Comparison of ENCODE assay signal across 2 cellular contexts in the genomic region with DNA sequence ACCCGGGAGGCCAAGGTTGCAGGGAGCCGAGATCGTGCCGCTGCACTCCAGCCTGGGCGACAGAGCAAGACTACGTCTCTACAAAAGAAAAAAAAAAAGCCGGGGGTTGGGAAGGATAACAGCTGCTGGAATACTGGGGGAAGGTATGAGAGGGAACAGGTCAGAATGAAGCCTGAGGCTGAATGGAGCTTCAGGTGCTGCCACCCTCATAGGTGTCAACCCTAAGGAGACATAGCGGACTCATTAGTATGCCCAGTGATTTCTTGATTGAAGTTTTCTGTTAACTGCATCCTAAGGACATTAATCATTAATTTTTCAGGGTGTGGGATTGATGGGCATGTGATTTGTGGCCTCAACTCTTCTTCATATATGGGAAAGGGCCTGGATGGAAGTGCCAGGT.
TF ChIP-seq lines count a peak whose summit lies in the region.

No MANE protein-coding gene starts in this region.

TF ChIP-seq in WTC11, 78 proteins besides CTCF, POLR2A, EP300 and RAD21 (continues in another document):
- TF ChIP-seq NR2C2 (CRISPR knock-in tag; IDR thresholded peaks at IDR 0.05) = no peak
- TF ChIP-seq, protein P1, sequence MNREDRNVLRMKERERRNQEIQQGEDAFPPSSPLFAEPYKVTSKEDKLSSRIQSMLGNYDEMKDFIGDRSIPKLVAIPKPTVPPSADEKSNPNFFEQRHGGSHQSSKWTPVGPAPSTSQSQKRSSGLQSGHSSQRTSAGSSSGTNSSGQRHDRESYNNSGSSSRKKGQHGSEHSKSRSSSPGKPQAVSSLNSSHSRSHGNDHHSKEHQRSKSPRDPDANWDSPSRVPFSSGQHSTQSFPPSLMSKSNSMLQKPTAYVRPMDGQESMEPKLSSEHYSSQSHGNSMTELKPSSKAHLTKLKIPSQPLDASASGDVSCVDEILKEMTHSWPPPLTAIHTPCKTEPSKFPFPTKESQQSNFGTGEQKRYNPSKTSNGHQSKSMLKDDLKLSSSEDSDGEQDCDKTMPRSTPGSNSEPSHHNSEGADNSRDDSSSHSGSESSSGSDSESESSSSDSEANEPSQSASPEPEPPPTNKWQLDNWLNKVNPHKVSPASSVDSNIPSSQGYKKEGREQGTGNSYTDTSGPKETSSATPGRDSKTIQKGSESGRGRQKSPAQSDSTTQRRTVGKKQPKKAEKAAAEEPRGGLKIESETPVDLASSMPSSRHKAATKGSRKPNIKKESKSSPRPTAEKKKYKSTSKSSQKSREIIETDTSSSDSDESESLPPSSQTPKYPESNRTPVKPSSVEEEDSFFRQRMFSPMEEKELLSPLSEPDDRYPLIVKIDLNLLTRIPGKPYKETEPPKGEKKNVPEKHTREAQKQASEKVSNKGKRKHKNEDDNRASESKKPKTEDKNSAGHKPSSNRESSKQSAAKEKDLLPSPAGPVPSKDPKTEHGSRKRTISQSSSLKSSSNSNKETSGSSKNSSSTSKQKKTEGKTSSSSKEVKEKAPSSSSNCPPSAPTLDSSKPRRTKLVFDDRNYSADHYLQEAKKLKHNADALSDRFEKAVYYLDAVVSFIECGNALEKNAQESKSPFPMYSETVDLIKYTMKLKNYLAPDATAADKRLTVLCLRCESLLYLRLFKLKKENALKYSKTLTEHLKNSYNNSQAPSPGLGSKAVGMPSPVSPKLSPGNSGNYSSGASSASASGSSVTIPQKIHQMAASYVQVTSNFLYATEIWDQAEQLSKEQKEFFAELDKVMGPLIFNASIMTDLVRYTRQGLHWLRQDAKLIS (CRISPR knock-in tag; IDR thresholded peaks at IDR 0.05; ENCODE audit: borderline replicate concordance) = no peak
- no peak for TF ChIP-seq GABPB1 (CRISPR knock-in tag; IDR thresholded peaks at IDR 0.05)
- TF ChIP-seq ETV6 (CRISPR knock-in tag; IDR thresholded peaks at IDR 0.05) = no peak
- no peak for TF ChIP-seq SMAD3 (CRISPR knock-in tag; IDR thresholded peaks at IDR 0.05; ENCODE audit: borderline replicate concordance)
- TF ChIP-seq, protein P2, sequence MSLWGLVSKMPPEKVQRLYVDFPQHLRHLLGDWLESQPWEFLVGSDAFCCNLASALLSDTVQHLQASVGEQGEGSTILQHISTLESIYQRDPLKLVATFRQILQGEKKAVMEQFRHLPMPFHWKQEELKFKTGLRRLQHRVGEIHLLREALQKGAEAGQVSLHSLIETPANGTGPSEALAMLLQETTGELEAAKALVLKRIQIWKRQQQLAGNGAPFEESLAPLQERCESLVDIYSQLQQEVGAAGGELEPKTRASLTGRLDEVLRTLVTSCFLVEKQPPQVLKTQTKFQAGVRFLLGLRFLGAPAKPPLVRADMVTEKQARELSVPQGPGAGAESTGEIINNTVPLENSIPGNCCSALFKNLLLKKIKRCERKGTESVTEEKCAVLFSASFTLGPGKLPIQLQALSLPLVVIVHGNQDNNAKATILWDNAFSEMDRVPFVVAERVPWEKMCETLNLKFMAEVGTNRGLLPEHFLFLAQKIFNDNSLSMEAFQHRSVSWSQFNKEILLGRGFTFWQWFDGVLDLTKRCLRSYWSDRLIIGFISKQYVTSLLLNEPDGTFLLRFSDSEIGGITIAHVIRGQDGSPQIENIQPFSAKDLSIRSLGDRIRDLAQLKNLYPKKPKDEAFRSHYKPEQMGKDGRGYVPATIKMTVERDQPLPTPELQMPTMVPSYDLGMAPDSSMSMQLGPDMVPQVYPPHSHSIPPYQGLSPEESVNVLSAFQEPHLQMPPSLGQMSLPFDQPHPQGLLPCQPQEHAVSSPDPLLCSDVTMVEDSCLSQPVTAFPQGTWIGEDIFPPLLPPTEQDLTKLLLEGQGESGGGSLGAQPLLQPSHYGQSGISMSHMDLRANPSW (CRISPR knock-in tag; conservative IDR thresholded peaks at IDR 0.05; ENCODE audit: low read depth) = no peak
- TF ChIP-seq NFE2L1 (CRISPR knock-in tag; IDR thresholded peaks at IDR 0.05) = no peak
- TF ChIP-seq HMGA2 (CRISPR knock-in tag; IDR thresholded peaks at IDR 0.05) = no peak
- TF ChIP-seq, protein P3, sequence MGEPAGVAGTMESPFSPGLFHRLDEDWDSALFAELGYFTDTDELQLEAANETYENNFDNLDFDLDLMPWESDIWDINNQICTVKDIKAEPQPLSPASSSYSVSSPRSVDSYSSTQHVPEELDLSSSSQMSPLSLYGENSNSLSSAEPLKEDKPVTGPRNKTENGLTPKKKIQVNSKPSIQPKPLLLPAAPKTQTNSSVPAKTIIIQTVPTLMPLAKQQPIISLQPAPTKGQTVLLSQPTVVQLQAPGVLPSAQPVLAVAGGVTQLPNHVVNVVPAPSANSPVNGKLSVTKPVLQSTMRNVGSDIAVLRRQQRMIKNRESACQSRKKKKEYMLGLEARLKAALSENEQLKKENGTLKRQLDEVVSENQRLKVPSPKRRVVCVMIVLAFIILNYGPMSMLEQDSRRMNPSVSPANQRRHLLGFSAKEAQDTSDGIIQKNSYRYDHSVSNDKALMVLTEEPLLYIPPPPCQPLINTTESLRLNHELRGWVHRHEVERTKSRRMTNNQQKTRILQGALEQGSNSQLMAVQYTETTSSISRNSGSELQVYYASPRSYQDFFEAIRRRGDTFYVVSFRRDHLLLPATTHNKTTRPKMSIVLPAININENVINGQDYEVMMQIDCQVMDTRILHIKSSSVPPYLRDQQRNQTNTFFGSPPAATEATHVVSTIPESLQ (CRISPR knock-in tag; IDR thresholded peaks at IDR 0.05) = no peak
- TF ChIP-seq, protein P4, sequence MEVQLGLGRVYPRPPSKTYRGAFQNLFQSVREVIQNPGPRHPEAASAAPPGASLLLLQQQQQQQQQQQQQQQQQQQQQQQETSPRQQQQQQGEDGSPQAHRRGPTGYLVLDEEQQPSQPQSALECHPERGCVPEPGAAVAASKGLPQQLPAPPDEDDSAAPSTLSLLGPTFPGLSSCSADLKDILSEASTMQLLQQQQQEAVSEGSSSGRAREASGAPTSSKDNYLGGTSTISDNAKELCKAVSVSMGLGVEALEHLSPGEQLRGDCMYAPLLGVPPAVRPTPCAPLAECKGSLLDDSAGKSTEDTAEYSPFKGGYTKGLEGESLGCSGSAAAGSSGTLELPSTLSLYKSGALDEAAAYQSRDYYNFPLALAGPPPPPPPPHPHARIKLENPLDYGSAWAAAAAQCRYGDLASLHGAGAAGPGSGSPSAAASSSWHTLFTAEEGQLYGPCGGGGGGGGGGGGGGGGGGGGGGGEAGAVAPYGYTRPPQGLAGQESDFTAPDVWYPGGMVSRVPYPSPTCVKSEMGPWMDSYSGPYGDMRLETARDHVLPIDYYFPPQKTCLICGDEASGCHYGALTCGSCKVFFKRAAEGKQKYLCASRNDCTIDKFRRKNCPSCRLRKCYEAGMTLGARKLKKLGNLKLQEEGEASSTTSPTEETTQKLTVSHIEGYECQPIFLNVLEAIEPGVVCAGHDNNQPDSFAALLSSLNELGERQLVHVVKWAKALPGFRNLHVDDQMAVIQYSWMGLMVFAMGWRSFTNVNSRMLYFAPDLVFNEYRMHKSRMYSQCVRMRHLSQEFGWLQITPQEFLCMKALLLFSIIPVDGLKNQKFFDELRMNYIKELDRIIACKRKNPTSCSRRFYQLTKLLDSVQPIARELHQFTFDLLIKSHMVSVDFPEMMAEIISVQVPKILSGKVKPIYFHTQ (CRISPR knock-in tag; IDR thresholded peaks at IDR 0.05) = no peak
- no peak for TF ChIP-seq ZNF219 (CRISPR knock-in tag; IDR thresholded peaks at IDR 0.05; ENCODE audit: borderline replicate concordance)
- no peak for TF ChIP-seq ZNF121 (CRISPR knock-in tag; IDR thresholded peaks at IDR 0.05)

TF ChIP-seq in HepG2, 621 proteins besides CTCF, POLR2A, EP300 and RAD21 (continues in another document):
- TF ChIP-seq NFATC3 (CRISPR knock-in tag; IDR thresholded peaks at IDR 0.05) = no peak
- TF ChIP-seq ZC3H13 (CRISPR knock-in tag; IDR thresholded peaks at IDR 0.05) = no peak
- TF ChIP-seq YEATS4 (CRISPR knock-in tag; IDR thresholded peaks at IDR 0.05; ENCODE audit: borderline replicate concordance) = no peak
- TF ChIP-seq RORA (CRISPR knock-in tag; IDR thresholded peaks at IDR 0.05) = no peak
- TF ChIP-seq ZNF446 (CRISPR knock-in tag; IDR thresholded peaks at IDR 0.05) = no peak
- no peak for TF ChIP-seq ZNF326 (CRISPR knock-in tag; IDR thresholded peaks at IDR 0.05; ENCODE audit: borderline replicate concordance)
- no peak for TF ChIP-seq ZBTB1 (CRISPR knock-in tag; IDR thresholded peaks at IDR 0.05; ENCODE audit: borderline replicate concordance)
- TF ChIP-seq FOXP1 (IDR thresholded peaks at IDR 0.05) = no peak
- no peak for TF ChIP-seq FOXP1 (CRISPR knock-in tag; IDR thresholded peaks at IDR 0.05)
- no peak for TF ChIP-seq ZNF772 (CRISPR knock-in tag; IDR thresholded peaks at IDR 0.05)
- TF ChIP-seq HDAC6 (IDR thresholded peaks at IDR 0.05; ENCODE audit: low read depth, low read length) = no peak
- TF ChIP-seq, protein P5, sequence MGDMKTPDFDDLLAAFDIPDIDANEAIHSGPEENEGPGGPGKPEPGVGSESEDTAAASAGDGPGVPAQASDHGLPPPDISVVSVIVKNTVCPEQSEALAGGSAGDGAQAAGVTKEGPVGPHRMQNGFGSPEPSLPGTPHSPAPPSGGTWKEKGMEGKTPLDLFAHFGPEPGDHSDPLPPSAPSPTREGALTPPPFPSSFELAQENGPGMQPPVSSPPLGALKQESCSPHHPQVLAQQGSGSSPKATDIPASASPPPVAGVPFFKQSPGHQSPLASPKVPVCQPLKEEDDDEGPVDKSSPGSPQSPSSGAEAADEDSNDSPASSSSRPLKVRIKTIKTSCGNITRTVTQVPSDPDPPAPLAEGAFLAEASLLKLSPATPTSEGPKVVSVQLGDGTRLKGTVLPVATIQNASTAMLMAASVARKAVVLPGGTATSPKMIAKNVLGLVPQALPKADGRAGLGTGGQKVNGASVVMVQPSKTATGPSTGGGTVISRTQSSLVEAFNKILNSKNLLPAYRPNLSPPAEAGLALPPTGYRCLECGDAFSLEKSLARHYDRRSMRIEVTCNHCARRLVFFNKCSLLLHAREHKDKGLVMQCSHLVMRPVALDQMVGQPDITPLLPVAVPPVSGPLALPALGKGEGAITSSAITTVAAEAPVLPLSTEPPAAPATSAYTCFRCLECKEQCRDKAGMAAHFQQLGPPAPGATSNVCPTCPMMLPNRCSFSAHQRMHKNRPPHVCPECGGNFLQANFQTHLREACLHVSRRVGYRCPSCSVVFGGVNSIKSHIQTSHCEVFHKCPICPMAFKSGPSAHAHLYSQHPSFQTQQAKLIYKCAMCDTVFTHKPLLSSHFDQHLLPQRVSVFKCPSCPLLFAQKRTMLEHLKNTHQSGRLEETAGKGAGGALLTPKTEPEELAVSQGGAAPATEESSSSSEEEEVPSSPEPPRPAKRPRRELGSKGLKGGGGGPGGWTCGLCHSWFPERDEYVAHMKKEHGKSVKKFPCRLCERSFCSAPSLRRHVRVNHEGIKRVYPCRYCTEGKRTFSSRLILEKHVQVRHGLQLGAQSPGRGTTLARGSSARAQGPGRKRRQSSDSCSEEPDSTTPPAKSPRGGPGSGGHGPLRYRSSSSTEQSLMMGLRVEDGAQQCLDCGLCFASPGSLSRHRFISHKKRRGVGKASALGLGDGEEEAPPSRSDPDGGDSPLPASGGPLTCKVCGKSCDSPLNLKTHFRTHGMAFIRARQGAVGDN (CRISPR knock-in tag; IDR thresholded peaks at IDR 0.05) = no peak
- TF ChIP-seq, protein P6, sequence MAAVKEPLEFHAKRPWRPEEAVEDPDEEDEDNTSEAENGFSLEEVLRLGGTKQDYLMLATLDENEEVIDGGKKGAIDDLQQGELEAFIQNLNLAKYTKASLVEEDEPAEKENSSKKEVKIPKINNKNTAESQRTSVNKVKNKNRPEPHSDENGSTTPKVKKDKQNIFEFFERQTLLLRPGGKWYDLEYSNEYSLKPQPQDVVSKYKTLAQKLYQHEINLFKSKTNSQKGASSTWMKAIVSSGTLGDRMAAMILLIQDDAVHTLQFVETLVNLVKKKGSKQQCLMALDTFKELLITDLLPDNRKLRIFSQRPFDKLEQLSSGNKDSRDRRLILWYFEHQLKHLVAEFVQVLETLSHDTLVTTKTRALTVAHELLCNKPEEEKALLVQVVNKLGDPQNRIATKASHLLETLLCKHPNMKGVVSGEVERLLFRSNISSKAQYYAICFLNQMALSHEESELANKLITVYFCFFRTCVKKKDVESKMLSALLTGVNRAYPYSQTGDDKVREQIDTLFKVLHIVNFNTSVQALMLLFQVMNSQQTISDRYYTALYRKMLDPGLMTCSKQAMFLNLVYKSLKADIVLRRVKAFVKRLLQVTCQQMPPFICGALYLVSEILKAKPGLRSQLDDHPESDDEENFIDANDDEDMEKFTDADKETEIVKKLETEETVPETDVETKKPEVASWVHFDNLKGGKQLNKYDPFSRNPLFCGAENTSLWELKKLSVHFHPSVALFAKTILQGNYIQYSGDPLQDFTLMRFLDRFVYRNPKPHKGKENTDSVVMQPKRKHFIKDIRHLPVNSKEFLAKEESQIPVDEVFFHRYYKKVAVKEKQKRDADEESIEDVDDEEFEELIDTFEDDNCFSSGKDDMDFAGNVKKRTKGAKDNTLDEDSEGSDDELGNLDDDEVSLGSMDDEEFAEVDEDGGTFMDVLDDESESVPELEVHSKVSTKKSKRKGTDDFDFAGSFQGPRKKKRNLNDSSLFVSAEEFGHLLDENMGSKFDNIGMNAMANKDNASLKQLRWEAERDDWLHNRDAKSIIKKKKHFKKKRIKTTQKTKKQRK (IDR thresholded peaks at IDR 0.05; ENCODE audit: low read length) = no peak
- TF ChIP-seq, protein P7, sequence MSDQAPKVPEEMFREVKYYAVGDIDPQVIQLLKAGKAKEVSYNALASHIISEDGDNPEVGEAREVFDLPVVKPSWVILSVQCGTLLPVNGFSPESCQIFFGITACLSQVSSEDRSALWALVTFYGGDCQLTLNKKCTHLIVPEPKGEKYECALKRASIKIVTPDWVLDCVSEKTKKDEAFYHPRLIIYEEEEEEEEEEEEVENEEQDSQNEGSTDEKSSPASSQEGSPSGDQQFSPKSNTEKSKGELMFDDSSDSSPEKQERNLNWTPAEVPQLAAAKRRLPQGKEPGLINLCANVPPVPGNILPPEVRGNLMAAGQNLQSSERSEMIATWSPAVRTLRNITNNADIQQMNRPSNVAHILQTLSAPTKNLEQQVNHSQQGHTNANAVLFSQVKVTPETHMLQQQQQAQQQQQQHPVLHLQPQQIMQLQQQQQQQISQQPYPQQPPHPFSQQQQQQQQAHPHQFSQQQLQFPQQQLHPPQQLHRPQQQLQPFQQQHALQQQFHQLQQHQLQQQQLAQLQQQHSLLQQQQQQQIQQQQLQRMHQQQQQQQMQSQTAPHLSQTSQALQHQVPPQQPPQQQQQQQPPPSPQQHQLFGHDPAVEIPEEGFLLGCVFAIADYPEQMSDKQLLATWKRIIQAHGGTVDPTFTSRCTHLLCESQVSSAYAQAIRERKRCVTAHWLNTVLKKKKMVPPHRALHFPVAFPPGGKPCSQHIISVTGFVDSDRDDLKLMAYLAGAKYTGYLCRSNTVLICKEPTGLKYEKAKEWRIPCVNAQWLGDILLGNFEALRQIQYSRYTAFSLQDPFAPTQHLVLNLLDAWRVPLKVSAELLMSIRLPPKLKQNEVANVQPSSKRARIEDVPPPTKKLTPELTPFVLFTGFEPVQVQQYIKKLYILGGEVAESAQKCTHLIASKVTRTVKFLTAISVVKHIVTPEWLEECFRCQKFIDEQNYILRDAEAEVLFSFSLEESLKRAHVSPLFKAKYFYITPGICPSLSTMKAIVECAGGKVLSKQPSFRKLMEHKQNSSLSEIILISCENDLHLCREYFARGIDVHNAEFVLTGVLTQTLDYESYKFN (CRISPR knock-in tag; conservative IDR thresholded peaks at IDR 0.05) = no peak
- no peak for TF ChIP-seq MIER3 (CRISPR knock-in tag; IDR thresholded peaks at IDR 0.05; ENCODE audit: borderline replicate concordance)
